ENCODE assay signal across 13 cellular contexts in genomic region chr1:176193023-176193422, GRCh38. TPM values are rescaled to one million over a fixed set of nuclear protein-coding genes. Genes with fewer than 3 reads are reported as not detected.
DNase-seq lines count a peak whose midpoint lies in the region; ATAC-seq and TF ChIP-seq lines count a peak whose summit lies in the region.
"Had no signal": no experiment of that assay in that cellular context is flagged by ENCODE, and none has a peak within 500 bp of the region (broad histone marks: within the 10 kb centered on the region; RNA-seq: fewer than 3 reads in every experiment).

No MANE protein-coding gene starts in this region.

- WGBS in adrenal gland, 4 donors = 88 to 95% (median 91%) methylated on average over 1 of the region's 1 CpG

- H3K4me1 ChIP-seq in adrenal gland (replicated peaks in 1 of 2) = peaks cover 0 to 14% of the 10 kb centered on the region in 2 donors
- no peaks in the 10 kb centered on the region for H3K4me1 ChIP-seq in right atrium auricular region

- H3K27ac ChIP-seq in adrenal gland = no peak overlapping the region
- H3K27ac ChIP-seq in right atrium auricular region = no peak overlapping the region

- POLR2A ChIA-PET in activated B cell treated with CpG ODN at 0.5 μM for 24 hours (lab: Charles Lee) = interaction anchor here (1.0 kb wide), 1 partner anchor 15 kb away, joined by 5 read pairs; the partner anchor contains the start of gene COP1

- H3K36me3 ChIP-seq in adrenal gland (replicated peaks in 1 of 2) (no peaks in the 10 kb centered on the region), right atrium auricular region (no peaks in the 10 kb centered on the region)

- peaks cover 14% of the 10 kb centered on the region for H3K36me3 Mint-ChIP-seq in activated B cell treated with CpG ODN at 0.5 μM for 24 hours (ENCODE audit: low read depth)

- ATAC-seq in GM19397 (IDR thresholded peaks at IDR 0.05; ENCODE audit: unreplicated experiment) = peak; percentile 93
- peak; percentile 94 for ATAC-seq in HG02981 (IDR thresholded peaks at IDR 0.05; ENCODE audit: unreplicated experiment)
- ATAC-seq in activated B cell treated with CpG ODN at 0.5 μM for 24 hours (ENCODE audit: low read depth) = peak; percentile 57
- ATAC-seq: naive thymus-derived CD8-positive, alpha-beta T cell had no signal

- H3K27me3 ChIP-seq in adrenal gland (no peaks in the 10 kb centered on the region), right atrium auricular region (no peaks in the 10 kb centered on the region)

- H3K4me3 ChIP-seq in GM12865 (ENCODE audit: low read depth, low read length) (no peak overlapping the region), adrenal gland (no peak overlapping the region), right atrium auricular region (no peak overlapping the region)

- H3K9me3 ChIP-seq in adrenal gland (replicated peaks in 1 of 3) (no peaks in the 10 kb centered on the region), right atrium auricular region (no peaks in the 10 kb centered on the region)

- CTCF ChIA-PET in activated B cell treated with CpG ODN at 0.5 μM for 24 hours (lab: Charles Lee) = no interaction called here

- H3K27ac Mint-ChIP-seq in activated B cell treated with CpG ODN at 0.5 μM for 24 hours = no peak overlapping the region
- H3K27ac Mint-ChIP-seq: CD4-positive, CD25-positive, alpha-beta regulatory T cell; dendritic cell treated with granulocyte-macrophage colony-stimulating factor and Interleukin-4, amounts not matched to agents 40 ng/mL and 50 ng/mL, for 4 days had no signal

- no peak for TF ChIP-seq CTCF in GM12865 (IDR thresholded peaks at IDR 0.05; ENCODE audit: insufficient read depth, low read depth, low read length, missing control alignments)
- no peak for TF ChIP-seq CTCF in activated B cell treated with CpG ODN at 0.5 μM for 24 hours (IDR thresholded peaks at IDR 0.05)
- no peak for TF ChIP-seq CTCF in adrenal gland (IDR thresholded peaks at IDR 0.05)
- no peak for TF ChIP-seq CTCF in right atrium auricular region (IDR thresholded peaks at IDR 0.05)

- H3K9me3 Mint-ChIP-seq in activated B cell treated with CpG ODN at 0.5 μM for 24 hours = no peaks in the 10 kb centered on the region
- H3K9me3 Mint-ChIP-seq: dendritic cell treated with granulocyte-macrophage colony-stimulating factor and Interleukin-4, amounts not matched to agents 40 ng/mL and 50 ng/mL, for 4 days had no signal

- no peaks in the 10 kb centered on the region for H3K27me3 Mint-ChIP-seq in activated B cell treated with CpG ODN at 0.5 μM for 24 hours
- H3K27me3 Mint-ChIP-seq: CD4-positive, CD25-positive, alpha-beta regulatory T cell; dendritic cell treated with granulocyte-macrophage colony-stimulating factor and Interleukin-4, amounts not matched to agents 40 ng/mL and 50 ng/mL, for 4 days; naive thymus-derived CD8-positive, alpha-beta T cell had no signal

- H3K4me3 Mint-ChIP-seq in activated B cell treated with CpG ODN at 0.5 μM for 24 hours = peak overlapping the region; percentile 5
- H3K4me3 Mint-ChIP-seq: dendritic cell treated with granulocyte-macrophage colony-stimulating factor and Interleukin-4, amounts not matched to agents 40 ng/mL and 50 ng/mL, for 4 days had no signal

- intact Hi-C loops in activated B cell treated with CpG ODN at 0.5 μM for 24 hours (cut with micrococcal nuclease) = no loop called here
- intact Hi-C loops in adrenal gland (cut with DNase I) = no loop called here

- DNase-seq in GM12865 (ENCODE audit: low read depth) = peak; percentile 52
- no peak for DNase-seq in activated B cell treated with CpG ODN at 0.5 μM for 24 hours
- no peak for DNase-seq in adrenal gland
- DNase-seq in stimulated activated CD4-positive, alpha-beta T cell treated with anti-CD3 and anti-CD28 coated beads, Interleukin-2, amount 100 ng/mL, for 48 hours = no peak
- DNase-seq in NCI-H128 (lab: John Stamatoyannopoulos, UW; ENCODE audit: unreplicated experiment) = no peak
- DNase-seq in right atrium auricular region (ENCODE audit: low spot score) = no peak
- DNase-seq: CD4-positive, CD25-positive, alpha-beta regulatory T cell; hypothalamus; naive thymus-derived CD8-positive, alpha-beta T cell; NCI-H1092 had no signal

- TF ChIP-seq POLR2A in adrenal gland (IDR thresholded peaks at IDR 0.05) = no peak

- H3K4me1 Mint-ChIP-seq in activated B cell treated with CpG ODN at 0.5 μM for 24 hours = peaks cover 65% of the 10 kb centered on the region

RNA-seq across cellular contexts. Expression of gene COP1, which starts 14.1 kb away (rescaled TPM):
- total RNA-seq in activated B cell treated with CpG ODN at 0.5 μM for 24 hours (46.3 and 52.1 TPM in 2 replicates), adrenal gland (10 to 100 TPM; 27.4 to 80.0 (median 33.9) TPM), right atrium auricular region (10 to 100 TPM; 21.4 to 23.1 TPM)
- polyA plus RNA-seq in adrenal gland = 10 to 100 TPM; 33.4 to 66.4 (median 47.1) TPM
